In genomic region chr12:790253-790563, GRCh38 we compare ENCODE assay signal across 21 cellular contexts. TPM values are rescaled to one million over a fixed set of nuclear protein-coding genes. Genes with fewer than 3 reads are reported as not detected.
A peak's percentile ranks its signal among the peaks of the same experiment; 100 is the strongest.
DNase-seq lines count a peak whose midpoint lies in the region; ATAC-seq, FAIRE-seq and TF ChIP-seq lines count a peak whose summit lies in the region.
"Had no signal": no experiment of that assay in that cellular context is flagged by ENCODE, and none has a peak within 500 bp of the region (broad histone marks: within the 10 kb centered on the region; RNA-seq: fewer than 3 reads in every experiment).

No MANE protein-coding gene starts in this region.

- ATAC-seq in activated CD8-positive, alpha-beta T cell treated with anti-CD3 and anti-CD28 coated beads for 36 hours = no peak
- no peak for ATAC-seq in activated CD8-positive, alpha-beta T cell treated with anti-CD3 and anti-CD28 coated beads, Interleukin-2, amount 10 ng/mL, durations not matched to agents 7 days and 5 days
- no peak for ATAC-seq in central memory CD8-positive, alpha-beta T cell (replicated peaks; ENCODE audit: extremely low read depth, poor library complexity, severe bottlenecking)
- no peak for ATAC-seq in mucosa of descending colon
- ATAC-seq: esophagus mucosa, gastroesophageal sphincter had no signal

- H3K4me1 ChIP-seq in mucosa of descending colon (ENCODE audit: low read depth) (peaks cover 6% of the 10 kb centered on the region), suprapubic skin (peaks cover 40% of the 10 kb centered on the region)
- H3K4me1 ChIP-seq: neural progenitor cell had no signal

- peak; percentile 16 for FAIRE-seq in HTR-8/SVneo (lab: Jason Lieb, UNC)
- FAIRE-seq: G401.6 had no signal

- H3K36me3 Mint-ChIP-seq in activated CD8-positive, alpha-beta T cell treated with anti-CD3 and anti-CD28 coated beads for 36 hours (ENCODE audit: low read depth) = peaks cover 27% of the 10 kb centered on the region
- peaks cover 32% of the 10 kb centered on the region for H3K36me3 Mint-ChIP-seq in activated CD8-positive, alpha-beta T cell treated with anti-CD3 and anti-CD28 coated beads, Interleukin-2, amount 10 ng/mL, durations not matched to agents 7 days and 5 days (ENCODE audit: low read depth)
- H3K36me3 Mint-ChIP-seq in central memory CD8-positive, alpha-beta T cell (ENCODE audit: insufficient read depth) = peaks cover 10% of the 10 kb centered on the region
- no peaks in the 10 kb centered on the region for H3K36me3 Mint-ChIP-seq in osteocyte (ENCODE audit: unreplicated experiment)

- intact Hi-C loops in activated CD8-positive, alpha-beta T cell treated with anti-CD3 and anti-CD28 coated beads for 36 hours (cut with micrococcal nuclease) = loop anchor here (5.0 kb wide), 1 partner anchor 118 kb away; no protein-coding TSS in a partner anchor
- intact Hi-C loops in mucosa of descending colon (cut with DNase I, micrococcal nuclease) = no loop called here

- TF ChIP-seq POLR2A in suprapubic skin (IDR thresholded peaks at IDR 0.05) = no peak

- H3K9me3 ChIP-seq in mucosa of descending colon (no peaks in the 10 kb centered on the region), suprapubic skin (no peaks in the 10 kb centered on the region)
- H3K9me3 ChIP-seq: ascending aorta, gastroesophageal sphincter, SJCRH30 had no signal

- no peaks in the 10 kb centered on the region for H3K9me3 Mint-ChIP-seq in activated CD8-positive, alpha-beta T cell treated with anti-CD3 and anti-CD28 coated beads for 36 hours
- H3K9me3 Mint-ChIP-seq in activated CD8-positive, alpha-beta T cell treated with anti-CD3 and anti-CD28 coated beads, Interleukin-2, amount 10 ng/mL, durations not matched to agents 7 days and 5 days (ENCODE audit: insufficient read depth) = no peaks in the 10 kb centered on the region
- no peaks in the 10 kb centered on the region for H3K9me3 Mint-ChIP-seq in central memory CD8-positive, alpha-beta T cell
- H3K9me3 Mint-ChIP-seq in osteocyte (ENCODE audit: unreplicated experiment) = no peaks in the 10 kb centered on the region
- H3K9me3 Mint-ChIP-seq: IgD-negative memory B cell, neural progenitor cell, type B pancreatic cell had no signal

- H3K27ac Mint-ChIP-seq in activated CD8-positive, alpha-beta T cell treated with anti-CD3 and anti-CD28 coated beads for 36 hours = peak overlapping the region; percentile 53
- no peak overlapping the region for H3K27ac Mint-ChIP-seq in activated CD8-positive, alpha-beta T cell treated with anti-CD3 and anti-CD28 coated beads, Interleukin-2, amount 10 ng/mL, durations not matched to agents 7 days and 5 days
- peak overlapping the region; percentile 87 for H3K27ac Mint-ChIP-seq in central memory CD8-positive, alpha-beta T cell (ENCODE audit: low read depth)
- peak overlapping the region; percentile 28 for H3K27ac Mint-ChIP-seq in osteocyte (ENCODE audit: unreplicated experiment)

- H3K27ac ChIP-seq in suprapubic skin = no peak overlapping the region
- H3K27ac ChIP-seq: ascending aorta, gastroesophageal sphincter, HL-60, neural progenitor cell, SJCRH30 had no signal

- H3K27me3 ChIP-seq in suprapubic skin = no peaks in the 10 kb centered on the region
- H3K27me3 ChIP-seq: ascending aorta, gastroesophageal sphincter, neural progenitor cell, SJCRH30 had no signal

- H3K27me3 Mint-ChIP-seq in activated CD8-positive, alpha-beta T cell treated with anti-CD3 and anti-CD28 coated beads for 36 hours = no peaks in the 10 kb centered on the region
- no peaks in the 10 kb centered on the region for H3K27me3 Mint-ChIP-seq in activated CD8-positive, alpha-beta T cell treated with anti-CD3 and anti-CD28 coated beads, Interleukin-2, amount 10 ng/mL, durations not matched to agents 7 days and 5 days (ENCODE audit: low read depth)
- no peaks in the 10 kb centered on the region for H3K27me3 Mint-ChIP-seq in central memory CD8-positive, alpha-beta T cell
- no peaks in the 10 kb centered on the region for H3K27me3 Mint-ChIP-seq in osteocyte (ENCODE audit: unreplicated experiment)
- H3K27me3 Mint-ChIP-seq: IgD-negative memory B cell, type B pancreatic cell had no signal

- H3K4me3 Mint-ChIP-seq in activated CD8-positive, alpha-beta T cell treated with anti-CD3 and anti-CD28 coated beads for 36 hours = no peak overlapping the region
- H3K4me3 Mint-ChIP-seq in activated CD8-positive, alpha-beta T cell treated with anti-CD3 and anti-CD28 coated beads, Interleukin-2, amount 10 ng/mL, durations not matched to agents 7 days and 5 days = no peak overlapping the region
- H3K4me3 Mint-ChIP-seq in central memory CD8-positive, alpha-beta T cell = peak overlapping the region; percentile 37
- no peak overlapping the region for H3K4me3 Mint-ChIP-seq in osteocyte (ENCODE audit: unreplicated experiment)
- H3K4me3 Mint-ChIP-seq: neural progenitor cell, type B pancreatic cell had no signal

- H3K36me3 ChIP-seq in mucosa of descending colon (ENCODE audit: low read depth) = no peaks in the 10 kb centered on the region
- H3K36me3 ChIP-seq in suprapubic skin = no peaks in the 10 kb centered on the region
- H3K36me3 ChIP-seq: ascending aorta, gastroesophageal sphincter, neural progenitor cell had no signal

- TF ChIP-seq CTCF in activated CD8-positive, alpha-beta T cell treated with anti-CD3 and anti-CD28 coated beads for 36 hours (IDR thresholded peaks at IDR 0.05) = no peak
- TF ChIP-seq CTCF in osteocyte (IDR thresholded peaks at IDR 0.05) = no peak
- TF ChIP-seq CTCF in mucosa of descending colon (IDR thresholded peaks at IDR 0.05) = no peak
- no peak for TF ChIP-seq CTCF in suprapubic skin (IDR thresholded peaks at IDR 0.05)

- H3K4me3 ChIP-seq in mucosa of descending colon = no peak overlapping the region
- H3K4me3 ChIP-seq in suprapubic skin = no peak overlapping the region
- H3K4me3 ChIP-seq: ascending aorta, gastroesophageal sphincter, neural progenitor cell, SJCRH30 had no signal

- CTCF ChIA-PET in activated CD8-positive, alpha-beta T cell treated with anti-CD3 and anti-CD28 coated beads for 36 hours (lab: Charles Lee) = interaction anchor here (1.9 kb wide), 2 partner anchors 9 to 122 kb away, joined by 4 to 6 read pairs; no protein-coding TSS in a partner anchor
- CTCF ChIA-PET in activated CD8-positive, alpha-beta T cell treated with anti-CD3 and anti-CD28 coated beads, Interleukin-2, amount 10 ng/mL, durations not matched to agents 7 days and 5 days (lab: Charles Lee) = interaction anchor here (0.6 to 1.0 kb wide), 2 partner anchors 33 to 46 kb away, joined by 4 to 5 read pairs; no protein-coding TSS in a partner anchor

- no peak for TF ChIP-seq EP300 in suprapubic skin (IDR thresholded peaks at IDR 0.05)

- 71% methylated on average over 2 of the region's 2 CpGs for WGBS in suprapubic skin

- H3K4me1 Mint-ChIP-seq in activated CD8-positive, alpha-beta T cell treated with anti-CD3 and anti-CD28 coated beads for 36 hours (ENCODE audit: low read depth) = peaks cover 87% of the 10 kb centered on the region
- H3K4me1 Mint-ChIP-seq in activated CD8-positive, alpha-beta T cell treated with anti-CD3 and anti-CD28 coated beads, Interleukin-2, amount 10 ng/mL, durations not matched to agents 7 days and 5 days (ENCODE audit: low read depth) = peaks cover 61% of the 10 kb centered on the region
- peaks cover 84% of the 10 kb centered on the region for H3K4me1 Mint-ChIP-seq in central memory CD8-positive, alpha-beta T cell
- peaks cover 42% of the 10 kb centered on the region for H3K4me1 Mint-ChIP-seq in osteocyte (ENCODE audit: unreplicated experiment)
- H3K4me1 Mint-ChIP-seq: neural progenitor cell had no signal

- POLR2A ChIA-PET in activated CD8-positive, alpha-beta T cell treated with anti-CD3 and anti-CD28 coated beads for 36 hours (lab: Charles Lee) = interaction anchor here (1.8 kb wide), 1 partner anchor 39 kb away, joined by 6 read pairs; the partner anchor contains the start of gene WNK1
- POLR2A ChIA-PET in activated CD8-positive, alpha-beta T cell treated with anti-CD3 and anti-CD28 coated beads, Interleukin-2, amount 10 ng/mL, durations not matched to agents 7 days and 5 days (lab: Charles Lee) = no interaction called here

- DNase-seq in activated CD8-positive, alpha-beta T cell treated with anti-CD3 and anti-CD28 coated beads for 36 hours = no peak
- no peak for DNase-seq in activated CD8-positive, alpha-beta T cell treated with anti-CD3 and anti-CD28 coated beads, Interleukin-2, amount 10 ng/mL, durations not matched to agents 7 days and 5 days
- DNase-seq in HTR-8/SVneo (ENCODE audit: insufficient read length, low spot score) (no peak), osteocyte (ENCODE audit: extremely low spot score, unreplicated experiment) (no peak), mucosa of descending colon (no peak), suprapubic skin (ENCODE audit: low spot score in 2 of 2) (no peak), NCI-H69 (lab: John Stamatoyannopoulos, UW) (no peak)
- DNase-seq in central memory CD8-positive, alpha-beta T cell (ENCODE audit: low spot score in 2 of 2) = no peak
- DNase-seq: effector CD4-positive, alpha-beta T cell; NCI-H1694 treated with DMSO at 0.1 percent for 48 hours; NCI-H345; SJCRH30; stimulated activated CD4-positive, alpha-beta T cell treated with anti-CD3 and anti-CD28 coated beads, Interleukin-4, amount 100 ng/mL, for 1 hour had no signal

RNA-seq across cellular contexts. Expression of gene WNK1, which starts 37.8 kb away (rescaled TPM):
- total RNA-seq in activated CD8-positive, alpha-beta T cell treated with anti-CD3 and anti-CD28 coated beads for 36 hours = 100 to 1,000 TPM; 142 to 143 TPM
- total RNA-seq in activated CD8-positive, alpha-beta T cell treated with anti-CD3 and anti-CD28 coated beads, Interleukin-2, amount 10 ng/mL, durations not matched to agents 7 days and 5 days = 100 to 1,000 TPM; 203 to 204 TPM
- total RNA-seq in osteocyte = 186 and 188 TPM in 2 replicates
- 100 to 1,000 TPM in 1 of 3 donors, 10 to 100 TPM in 2; 84.0 to 155 (median 85.5) TPM for total RNA-seq in mucosa of descending colon
- total RNA-seq in suprapubic skin = 100 to 1,000 TPM; 368 to 724 (median 435) TPM
